Comparison of ENCODE assay signal across 8 cellular contexts in genomic region chr18:49021433-49022129, GRCh38.
DNase-seq lines count a peak whose midpoint lies in the region; ATAC-seq and TF ChIP-seq lines count a peak whose summit lies in the region.

No MANE protein-coding gene starts in this region.

- H3K4me1 ChIP-seq in breast epithelium (no peaks in the 10 kb centered on the region), liver (ENCODE audit: control insufficient read depth in 4 of 4, insufficient read depth in 4 of 4, low read length in 3 of 4) (no peaks in the 10 kb centered on the region)

- TF ChIP-seq POLR2A in breast epithelium (IDR thresholded peaks at IDR 0.05), result no peak

- TF ChIP-seq CTCF in breast epithelium (IDR thresholded peaks at IDR 0.05) (peak in 1 of 3 donors; percentile 15), liver (IDR thresholded peaks at IDR 0.05; ENCODE audit: low read depth, low read length, missing input control) (peak; percentile 51)

- H3K27ac ChIP-seq in breast epithelium (peak overlapping the region in 1 of 2 donors; percentile 56), liver (ENCODE audit: low read depth in 1 of 2, low read length in 2 of 2) (no peak overlapping the region)

- 63% methylated on average over 18 of the region's 18 CpGs for WGBS in liver

- peak; percentile 68 to 75 for ATAC-seq in stimulated activated naive B cell treated with anti-CD40 and anti-IgM and Interleukin-4, amounts not matched to agents 10 μg/mL and 1 μg/mL and 100 μg/mL, for 72 hours (replicated peaks)
- no peak for ATAC-seq in GM19035 (IDR thresholded peaks at IDR 0.05; ENCODE audit: unreplicated experiment)
- no peak for ATAC-seq in HG02870 (IDR thresholded peaks at IDR 0.05; ENCODE audit: unreplicated experiment)

- no peaks in the 10 kb centered on the region for H3K9me3 Mint-ChIP-seq in stimulated activated naive B cell treated with anti-CD40 and anti-IgM and Interleukin-4, amounts not matched to agents 10 μg/mL and 1 μg/mL and 100 μg/mL, for 72 hours

- peaks cover under 1% of the 10 kb centered on the region in 2 donors for H3K27me3 Mint-ChIP-seq in stimulated activated naive B cell treated with anti-CD40 and anti-IgM and Interleukin-4, amounts not matched to agents 10 μg/mL and 1 μg/mL and 100 μg/mL, for 72 hours

- intact Hi-C loops in breast epithelium (cut with DNase I; ENCODE audit: low total_unique reads), result no loop called here

- H3K36me3 ChIP-seq in breast epithelium, result no peaks in the 10 kb centered on the region
- H3K36me3 ChIP-seq in liver (ENCODE audit: control insufficient read depth in 4 of 4, insufficient read depth in 3 of 4, low read depth in 1 of 4, low read length in 3 of 4), result no peaks in the 10 kb centered on the region

- peak overlapping the region in 2 of 3 donors; percentile 23 to 28 for H3K4me3 ChIP-seq in breast epithelium
- no peak overlapping the region for H3K4me3 ChIP-seq in liver (ENCODE audit: low read depth in 1 of 3, low read length in 3 of 3)

- DNase-seq in CD1c-positive myeloid dendritic cell (ENCODE audit: extremely low spot score) (peak; percentile 50), HCEC 1CT (peak; percentile 24), SHP77 (lab: John Stamatoyannopoulos, UW) (peak; percentile 13 to 34), breast epithelium (ENCODE audit: low spot score in 2 of 2) (peak; percentile 45 to 77)
- DNase-seq in stimulated activated naive B cell treated with anti-CD40 and anti-IgM and Interleukin-4, amounts not matched to agents 10 μg/mL and 1 μg/mL and 100 μg/mL, for 72 hours, result peak; percentile 46

- H3K36me3 Mint-ChIP-seq in stimulated activated naive B cell treated with anti-CD40 and anti-IgM and Interleukin-4, amounts not matched to agents 10 μg/mL and 1 μg/mL and 100 μg/mL, for 72 hours, result no peaks in the 10 kb centered on the region

- no peaks in the 10 kb centered on the region for H3K27me3 ChIP-seq in breast epithelium
- H3K27me3 ChIP-seq in liver (ENCODE audit: control insufficient read depth in 4 of 4, insufficient read depth in 4 of 4, low read length in 3 of 4), result no peaks in the 10 kb centered on the region

- H3K9me3 ChIP-seq in breast epithelium (no peaks in the 10 kb centered on the region), liver (ENCODE audit: control insufficient read depth in 4 of 4, low read length in 3 of 4) (no peaks in the 10 kb centered on the region)

- peak overlapping the region; percentile 57 for H3K27ac Mint-ChIP-seq in stimulated activated naive B cell treated with anti-CD40 and anti-IgM and Interleukin-4, amounts not matched to agents 10 μg/mL and 1 μg/mL and 100 μg/mL, for 72 hours

- TF ChIP-seq RAD21 in liver (IDR thresholded peaks at IDR 0.05), result peak; percentile 72 to 89

- H3K9ac ChIP-seq in liver (ENCODE audit: low read depth in 1 of 2, low read length in 2 of 2), result no peak overlapping the region

- H3K4me3 Mint-ChIP-seq in stimulated activated naive B cell treated with anti-CD40 and anti-IgM and Interleukin-4, amounts not matched to agents 10 μg/mL and 1 μg/mL and 100 μg/mL, for 72 hours, result no peak overlapping the region

- H3K4me1 Mint-ChIP-seq in stimulated activated naive B cell treated with anti-CD40 and anti-IgM and Interleukin-4, amounts not matched to agents 10 μg/mL and 1 μg/mL and 100 μg/mL, for 72 hours, result peaks cover 44 to 45% of the 10 kb centered on the region in 2 donors

TF ChIP-seq in liver, 16 proteins besides CTCF, POLR2A, EP300 and RAD21:
- no peak for TF ChIP-seq MAX (IDR thresholded peaks at IDR 0.05)
- no peak for TF ChIP-seq NR2F2 (IDR thresholded peaks at IDR 0.05)
- TF ChIP-seq SP1 (IDR thresholded peaks at IDR 0.05), result no peak
- TF ChIP-seq RXRA (IDR thresholded peaks at IDR 0.05), result no peak
- TF ChIP-seq HNF4G (IDR thresholded peaks at IDR 0.05), result no peak
- no peak for TF ChIP-seq REST (IDR thresholded peaks at IDR 0.05)
- TF ChIP-seq YY1 (IDR thresholded peaks at IDR 0.05), result no peak
- TF ChIP-seq JUND (IDR thresholded peaks at IDR 0.05), result no peak
- no peak for TF ChIP-seq GABPA (IDR thresholded peaks at IDR 0.05 in 1 of 2, conservative IDR thresholded peaks at IDR 0.05 in 1 of 2)
- TF ChIP-seq EGR1 (IDR thresholded peaks at IDR 0.05; ENCODE audit: low read depth in 2 of 2), result no peak
- no peak for TF ChIP-seq FOXA2 (IDR thresholded peaks at IDR 0.05)
- no peak for TF ChIP-seq TAF1 (conservative IDR thresholded peaks at IDR 0.05)
- no peak for TF ChIP-seq ZBTB33 (IDR thresholded peaks at IDR 0.05)
TF ChIP-seq in liver: peak in this region for 0.

Comparison
In these comparisons a context has a peak if more than half of its experiments do, and no peak if none do; other contexts are left out.
1. H3K4me3 ChIP-seq: peak in breast epithelium (2 of 3); none in liver (0 of 3).
2. ATAC-seq: peak in stimulated activated naive B cell treated with anti-CD40 and anti-IgM and Interleukin-4, amounts not matched to agents 10 μg/mL and 1 μg/mL and 100 μg/mL, for 72 hours (2 of 2); none in GM19035 (single experiment) and HG02870 (single experiment).
3. Peak in every context shown above with its lines, with median percentiles within 50 percentile points of each other: DNase-seq.